Comparison of ENCODE assay signal across 1 cellular context in the genomic region with DNA sequence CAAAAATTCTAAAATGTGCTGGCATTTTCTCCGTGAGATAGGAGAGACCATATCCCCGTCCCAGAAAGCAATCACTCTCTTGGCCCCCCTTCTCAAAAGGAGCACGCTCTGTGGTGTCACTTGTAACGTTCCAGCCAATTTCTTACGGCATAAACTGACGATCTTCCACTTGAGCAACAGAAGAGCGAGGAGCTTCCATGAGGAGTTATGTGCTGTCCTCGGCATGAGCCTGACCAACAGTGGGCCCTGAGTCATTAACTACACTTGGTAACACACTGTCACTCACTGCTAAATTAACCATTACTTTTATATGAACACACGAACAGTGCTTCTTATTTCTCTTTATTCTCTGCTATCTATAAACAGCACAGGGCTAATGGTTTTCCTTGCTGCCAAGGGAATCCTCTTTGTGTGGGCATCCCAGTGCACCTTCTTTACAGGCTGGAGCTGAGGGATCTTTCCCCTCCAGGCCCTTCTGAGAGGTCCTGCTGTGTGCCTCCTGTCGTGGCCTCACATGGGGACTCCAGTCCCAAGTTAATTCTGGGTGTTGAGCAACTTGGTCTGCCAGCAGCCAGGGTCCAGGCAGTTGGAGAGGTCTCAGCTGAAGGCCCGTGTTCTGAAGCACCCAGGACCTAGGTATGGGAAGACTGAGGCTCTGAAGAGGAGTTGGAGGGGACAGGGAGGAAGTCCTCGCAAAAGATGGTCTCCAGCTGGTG.
TF ChIP-seq lines count a peak whose summit lies in the region.

No MANE protein-coding gene starts in this region.

TF ChIP-seq in IMR-90, 13 proteins besides CTCF, POLR2A, EP300 and RAD21 (continued from another document):
- TF ChIP-seq, protein P1, sequence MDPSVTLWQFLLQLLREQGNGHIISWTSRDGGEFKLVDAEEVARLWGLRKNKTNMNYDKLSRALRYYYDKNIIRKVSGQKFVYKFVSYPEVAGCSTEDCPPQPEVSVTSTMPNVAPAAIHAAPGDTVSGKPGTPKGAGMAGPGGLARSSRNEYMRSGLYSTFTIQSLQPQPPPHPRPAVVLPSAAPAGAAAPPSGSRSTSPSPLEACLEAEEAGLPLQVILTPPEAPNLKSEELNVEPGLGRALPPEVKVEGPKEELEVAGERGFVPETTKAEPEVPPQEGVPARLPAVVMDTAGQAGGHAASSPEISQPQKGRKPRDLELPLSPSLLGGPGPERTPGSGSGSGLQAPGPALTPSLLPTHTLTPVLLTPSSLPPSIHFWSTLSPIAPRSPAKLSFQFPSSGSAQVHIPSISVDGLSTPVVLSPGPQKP (IDR thresholded peaks at IDR 0.05; ENCODE audit: borderline replicate concordance, low read depth, low read length), result no peak
- TF ChIP-seq CHD1 (IDR thresholded peaks at IDR 0.05; ENCODE audit: low read depth, low read length) (no peak), MAZ (IDR thresholded peaks at IDR 0.05; ENCODE audit: borderline replicate concordance, low read depth, low read length) (no peak)
